32 cellular contexts compared by ENCODE assay signal in genomic region chr2:215702116-215702905, GRCh38.
A peak's percentile ranks its signal among the peaks of the same experiment; 100 is the strongest.
DNase-seq lines count a peak whose midpoint lies in the region; ATAC-seq, FAIRE-seq and TF ChIP-seq lines count a peak whose summit lies in the region.
"Had no signal": no experiment of that assay in that cellular context is flagged by ENCODE, and none has a peak within 500 bp of the region (broad histone marks: within the 10 kb centered on the region; RNA-seq: fewer than 3 reads in every experiment).

No MANE protein-coding gene starts in this region.

- no peak overlapping the region for H3K4me3 ChIP-seq in A549
- no peak overlapping the region for H3K4me3 ChIP-seq in astrocyte (ENCODE audit: insufficient read depth, low read depth, low read length)
- no peak overlapping the region for H3K4me3 ChIP-seq in neural progenitor cell
- H3K4me3 ChIP-seq: breast epithelium, K562, pancreas, right atrium auricular region, suprapubic skin had no signal

- DNase-seq in A549 (ENCODE audit: low read depth in 1 of 2, low spot score in 1 of 2) (peak in 1 of 2 experiments; percentile 25), CD14-positive monocyte (ENCODE audit: low spot score) (no peak), astrocyte (ENCODE audit: low read depth) (no peak), neural progenitor cell (ENCODE audit: low spot score) (no peak)
- DNase-seq in activated CD4-positive, alpha-beta T cell treated with anti-CD3 and anti-CD28 coated beads for 48 hours, result no peak
- no peak for DNase-seq in activated T-helper 1 cell treated with anti-CD3 and anti-CD28 coated beads, Interleukin-12 subunit alpha, Interleukin-12 subunit beta, Interleukin-2, Interleukin-4 antibody, amounts not matched to agents 30 ng/mL and 10 ng/mL and 1 ng/mL, durations not matched to agents 14 hours and 24 hours and 36 hours (ENCODE audit: low spot score)
- DNase-seq: activated CD4-positive, alpha-beta memory T cell treated with anti-CD3 and anti-CD28 coated beads, Interleukin-2, amount 10 ng/mL, durations not matched to agents 7 days and 5 days; activated CD8-positive, alpha-beta memory T cell treated with anti-CD3 and anti-CD28 coated beads, Interleukin-2, amount 50 U/mL, for 48 hours; activated naive CD4-positive, alpha-beta T cell treated with anti-CD3 and anti-CD28 coated beads, Interleukin-2, amount 50 U/mL, for 16 hours; amygdala; CD4-positive, CD25-positive, alpha-beta regulatory T cell; effector CD4-positive, alpha-beta T cell; GDM1; H7; NCI-H1105 treated with DMSO at 0.1 percent for 48 hours; NCI-H2029 treated with DMSO at 0.1 percent for 48 hours; NCI-H69; pancreas; stimulated activated CD4-positive, alpha-beta T cell treated with anti-CD3 and anti-CD28 coated beads, Interleukin-12 subunit alpha, Interleukin-12 subunit beta, amount 100 ng/mL, for 4 hours; stimulated activated CD4-positive, alpha-beta T cell treated with anti-CD3 and anti-CD28 coated beads, Interleukin-4, amount 100 ng/mL, for 1 hour; T-cell had no signal

- H3K9ac ChIP-seq in astrocyte (ENCODE audit: low read length), result no peak overlapping the region
- H3K9ac ChIP-seq in neural progenitor cell, result no peak overlapping the region

- intact Hi-C loops in CD14-positive monocyte (cut with micrococcal nuclease), result no loop called here
- intact Hi-C loops in activated T-helper 1 cell treated with anti-CD3 and anti-CD28 coated beads, Interleukin-12 subunit alpha, Interleukin-12 subunit beta, Interleukin-2, Interleukin-4 antibody, amounts not matched to agents 30 ng/mL and 10 ng/mL and 1 ng/mL, durations not matched to agents 14 hours and 24 hours and 36 hours (cut with micrococcal nuclease), result no loop called here

- no peaks in the 10 kb centered on the region for H3F3A ChIP-seq in neural progenitor cell (ENCODE audit: low read depth)

- no peaks in the 10 kb centered on the region for H3K79me2 ChIP-seq in astrocyte (ENCODE audit: insufficient read depth, low read length)
- H3K79me2 ChIP-seq in neural progenitor cell (ENCODE audit: low read depth), result no peaks in the 10 kb centered on the region

- H3K36me3 ChIP-seq in astrocyte (ENCODE audit: insufficient read depth, low read length) (no peaks in the 10 kb centered on the region), neural progenitor cell (no peaks in the 10 kb centered on the region)
- H3K36me3 ChIP-seq: breast epithelium, pancreas, right atrium auricular region, suprapubic skin had no signal

- CTCF ChIA-PET in A549 (lab: Yijun Ruan, JAX), result no interaction called here

- no peak overlapping the region for H3K4me2 ChIP-seq in A549
- no peak overlapping the region for H3K4me2 ChIP-seq in astrocyte (ENCODE audit: low read length)
- H3K4me2 ChIP-seq in neural progenitor cell, result no peak overlapping the region

- H3K27me3 ChIP-seq in astrocyte (ENCODE audit: insufficient read depth, low read length), result no peaks in the 10 kb centered on the region
- no peaks in the 10 kb centered on the region for H3K27me3 ChIP-seq in neural progenitor cell
- H3K27me3 ChIP-seq: breast epithelium, pancreas, right atrium auricular region, suprapubic skin had no signal

- H3K36me3 Mint-ChIP-seq in CD14-positive monocyte (no peaks in the 10 kb centered on the region), astrocyte (ENCODE audit: low read depth, unreplicated experiment) (no peaks in the 10 kb centered on the region), neural progenitor cell (peaks cover 4% of the 10 kb centered on the region)
- H3K36me3 Mint-ChIP-seq in activated T-helper 1 cell treated with anti-CD3 and anti-CD28 coated beads, Interleukin-12 subunit alpha, Interleukin-12 subunit beta, Interleukin-2, Interleukin-4 antibody, amounts not matched to agents 30 ng/mL and 10 ng/mL and 1 ng/mL, durations not matched to agents 14 hours and 24 hours and 36 hours (ENCODE audit: low read depth), result no peaks in the 10 kb centered on the region
- H3K36me3 Mint-ChIP-seq: CD4-positive, CD25-positive, alpha-beta regulatory T cell; natural killer cell treated with Interleukin-12 subunit alpha and Interleukin-12 subunit beta and Interleukin-15 and Interleukin-18, amount 100 ng/mL, for 72 hours; stimulated activated effector memory CD8-positive, alpha-beta T cell treated with anti-CD3 and anti-CD28 coated beads, Interleukin-12 subunit alpha, Interleukin-12 subunit beta, amount 100 ng/mL, for 72 hours; T-cell had no signal

- WGBS in A549 (ENCODE audit: missing lambda C conversion rate), result 66% methylated on average over 7 of the region's 7 CpGs

- H3K27ac Mint-ChIP-seq in CD14-positive monocyte (peak overlapping the region in 5 of 7 donors; percentile 65 to 97 (median 95)), astrocyte (ENCODE audit: unreplicated experiment) (peak overlapping the region; percentile 12), neural progenitor cell (peak overlapping the region; percentile 13)
- no peak overlapping the region for H3K27ac Mint-ChIP-seq in activated T-helper 1 cell treated with anti-CD3 and anti-CD28 coated beads, Interleukin-12 subunit alpha, Interleukin-12 subunit beta, Interleukin-2, Interleukin-4 antibody, amounts not matched to agents 30 ng/mL and 10 ng/mL and 1 ng/mL, durations not matched to agents 14 hours and 24 hours and 36 hours
- H3K27ac Mint-ChIP-seq: activated CD4-positive, alpha-beta memory T cell treated with anti-CD3 and anti-CD28 coated beads, Interleukin-2, amount 10 ng/mL, durations not matched to agents 7 days and 5 days; activated T-helper 17 cell treated with anti-CD3 and anti-CD28 coated beads, Interleukin-2, amount 50 U/mL, for 72 hours; CD4-positive, CD25-positive, alpha-beta regulatory T cell; natural killer cell treated with Interleukin-12 subunit alpha and Interleukin-12 subunit beta and Interleukin-15 and Interleukin-18, amount 100 ng/mL, for 72 hours; stimulated activated effector memory CD8-positive, alpha-beta T cell treated with anti-CD3 and anti-CD28 coated beads, Interleukin-12 subunit alpha, Interleukin-12 subunit beta, amount 100 ng/mL, for 72 hours; T-cell had no signal

- H3K9me3 Mint-ChIP-seq in CD14-positive monocyte (peaks cover 0 to 7% (median 4%) of the 10 kb centered on the region in 7 donors), astrocyte (ENCODE audit: unreplicated experiment) (peaks cover 7% of the 10 kb centered on the region), neural progenitor cell (peaks cover 16% of the 10 kb centered on the region)
- H3K9me3 Mint-ChIP-seq in activated T-helper 1 cell treated with anti-CD3 and anti-CD28 coated beads, Interleukin-12 subunit alpha, Interleukin-12 subunit beta, Interleukin-2, Interleukin-4 antibody, amounts not matched to agents 30 ng/mL and 10 ng/mL and 1 ng/mL, durations not matched to agents 14 hours and 24 hours and 36 hours, result no peaks in the 10 kb centered on the region
- H3K9me3 Mint-ChIP-seq: activated CD4-positive, alpha-beta memory T cell treated with anti-CD3 and anti-CD28 coated beads, Interleukin-2, amount 10 ng/mL, durations not matched to agents 7 days and 5 days; activated T-helper 17 cell treated with anti-CD3 and anti-CD28 coated beads, Interleukin-2, amount 50 U/mL, for 72 hours; natural killer cell treated with Interleukin-12 subunit alpha and Interleukin-12 subunit beta and Interleukin-15 and Interleukin-18, amount 100 ng/mL, for 72 hours had no signal

- no peak for TF ChIP-seq EP300 in A549 (IDR thresholded peaks at IDR 0.05)

- FAIRE-seq in A549 (lab: Jason Lieb, UNC) (no peak), astrocyte (lab: Jason Lieb, UNC) (no peak)
- FAIRE-seq: GM19239, K562, keratinocyte, pancreas, urothelium cell line had no signal

- peak overlapping the region; percentile 8 to 76; a peak in 3 of 6 replicates for H3K27ac ChIP-seq in A549
- H3K27ac ChIP-seq in astrocyte (ENCODE audit: low read depth, low read length), result peak overlapping the region; percentile 82
- no peak overlapping the region for H3K27ac ChIP-seq in neural progenitor cell
- H3K27ac ChIP-seq: breast epithelium, pancreas, right atrium auricular region, suprapubic skin had no signal

- H3K4me3 Mint-ChIP-seq in CD14-positive monocyte (no peak overlapping the region), astrocyte (ENCODE audit: unreplicated experiment) (no peak overlapping the region), neural progenitor cell (no peak overlapping the region)
- H3K4me3 Mint-ChIP-seq in activated T-helper 1 cell treated with anti-CD3 and anti-CD28 coated beads, Interleukin-12 subunit alpha, Interleukin-12 subunit beta, Interleukin-2, Interleukin-4 antibody, amounts not matched to agents 30 ng/mL and 10 ng/mL and 1 ng/mL, durations not matched to agents 14 hours and 24 hours and 36 hours, result no peak overlapping the region
- H3K4me3 Mint-ChIP-seq: activated CD4-positive, alpha-beta memory T cell treated with anti-CD3 and anti-CD28 coated beads, Interleukin-2, amount 10 ng/mL, durations not matched to agents 7 days and 5 days; activated T-helper 17 cell treated with anti-CD3 and anti-CD28 coated beads, Interleukin-2, amount 50 U/mL, for 72 hours; CD4-positive, CD25-positive, alpha-beta regulatory T cell; natural killer cell treated with Interleukin-12 subunit alpha and Interleukin-12 subunit beta and Interleukin-15 and Interleukin-18, amount 100 ng/mL, for 72 hours; stimulated activated effector memory CD8-positive, alpha-beta T cell treated with anti-CD3 and anti-CD28 coated beads, Interleukin-12 subunit alpha, Interleukin-12 subunit beta, amount 100 ng/mL, for 72 hours; T-cell had no signal

- TF ChIP-seq CTCF in A549 (IDR thresholded peaks at IDR 0.05) (no peak), CD14-positive monocyte (IDR thresholded peaks at IDR 0.05) (no peak), astrocyte (IDR thresholded peaks at IDR 0.05; ENCODE audit: insufficient read depth, low read depth, low read length) (no peak), neural progenitor cell (IDR thresholded peaks at IDR 0.05) (no peak)

- H3K27me3 Mint-ChIP-seq in CD14-positive monocyte (ENCODE audit: low read depth in 3 of 3) (peaks cover 0 to 2% (median 2%) of the 10 kb centered on the region in 3 donors), astrocyte (ENCODE audit: low read depth, unreplicated experiment) (no peaks in the 10 kb centered on the region), neural progenitor cell (ENCODE audit: insufficient read depth, low read depth) (no peaks in the 10 kb centered on the region)
- H3K27me3 Mint-ChIP-seq in activated T-helper 1 cell treated with anti-CD3 and anti-CD28 coated beads, Interleukin-12 subunit alpha, Interleukin-12 subunit beta, Interleukin-2, Interleukin-4 antibody, amounts not matched to agents 30 ng/mL and 10 ng/mL and 1 ng/mL, durations not matched to agents 14 hours and 24 hours and 36 hours (ENCODE audit: insufficient read depth), result no peaks in the 10 kb centered on the region
- H3K27me3 Mint-ChIP-seq: activated CD4-positive, alpha-beta memory T cell treated with anti-CD3 and anti-CD28 coated beads, Interleukin-2, amount 10 ng/mL, durations not matched to agents 7 days and 5 days; activated T-helper 17 cell treated with anti-CD3 and anti-CD28 coated beads, Interleukin-2, amount 50 U/mL, for 72 hours; CD4-positive, CD25-positive, alpha-beta regulatory T cell had no signal

- no peak for TF ChIP-seq RAD21 in A549 (conservative IDR thresholded peaks at IDR 0.05 in 1 of 2, IDR thresholded peaks at IDR 0.05 in 1 of 2)

- POLR2A ChIA-PET in A549 (lab: Yijun Ruan, JAX), result no interaction called here

- H3K9me3 ChIP-seq in A549, result peaks cover 17% of the 10 kb centered on the region
- no peaks in the 10 kb centered on the region for H3K9me3 ChIP-seq in astrocyte (ENCODE audit: insufficient read depth, low read depth, low read length)
- H3K9me3 ChIP-seq in neural progenitor cell (ENCODE audit: low read depth), result no peaks in the 10 kb centered on the region
- H3K9me3 ChIP-seq: breast epithelium, pancreas, suprapubic skin had no signal

- ATAC-seq in A549 (peak in 1 of 2 experiments; percentile 36; a peak in 3 of 6 replicates), HG03571 (IDR thresholded peaks at IDR 0.05; ENCODE audit: unreplicated experiment) (no peak)
- ATAC-seq: activated T-helper 17 cell treated with anti-CD3 and anti-CD28 coated beads, Interleukin-2, amount 50 U/mL, for 72 hours; K562; natural killer cell treated with Interleukin-12 subunit alpha and Interleukin-12 subunit beta and Interleukin-15 and Interleukin-18, amount 100 ng/mL, for 72 hours; pancreas; stimulated activated effector memory CD8-positive, alpha-beta T cell treated with anti-CD3 and anti-CD28 coated beads, Interleukin-12 subunit alpha, Interleukin-12 subunit beta, amount 100 ng/mL, for 72 hours; T-cell had no signal

- H3K4me1 ChIP-seq in A549, result peaks cover 37% of the 10 kb centered on the region
- H3K4me1 ChIP-seq in astrocyte (ENCODE audit: insufficient read depth, low read length), result peaks cover 20% of the 10 kb centered on the region
- peaks cover 6% of the 10 kb centered on the region for H3K4me1 ChIP-seq in neural progenitor cell
- H3K4me1 ChIP-seq: breast epithelium, pancreas, suprapubic skin had no signal

- H4K20me1 ChIP-seq in astrocyte (ENCODE audit: insufficient read depth, low read length) (no peaks in the 10 kb centered on the region), neural progenitor cell (ENCODE audit: low read depth) (no peaks in the 10 kb centered on the region)

- TF ChIP-seq POLR2A in A549 (IDR thresholded peaks at IDR 0.05; ENCODE audit: low read length), result no peak

- peaks cover 47% of the 10 kb centered on the region for H3K4me1 Mint-ChIP-seq in CD14-positive monocyte
- H3K4me1 Mint-ChIP-seq in astrocyte (ENCODE audit: low read depth, unreplicated experiment), result peaks cover 37% of the 10 kb centered on the region
- H3K4me1 Mint-ChIP-seq in neural progenitor cell, result peaks cover 12% of the 10 kb centered on the region
- no peaks in the 10 kb centered on the region for H3K4me1 Mint-ChIP-seq in activated T-helper 1 cell treated with anti-CD3 and anti-CD28 coated beads, Interleukin-12 subunit alpha, Interleukin-12 subunit beta, Interleukin-2, Interleukin-4 antibody, amounts not matched to agents 30 ng/mL and 10 ng/mL and 1 ng/mL, durations not matched to agents 14 hours and 24 hours and 36 hours (ENCODE audit: low read depth)
- H3K4me1 Mint-ChIP-seq: activated CD4-positive, alpha-beta memory T cell treated with anti-CD3 and anti-CD28 coated beads, Interleukin-2, amount 10 ng/mL, durations not matched to agents 7 days and 5 days; activated T-helper 17 cell treated with anti-CD3 and anti-CD28 coated beads, Interleukin-2, amount 50 U/mL, for 72 hours; CD4-positive, CD25-positive, alpha-beta regulatory T cell; stimulated activated effector memory CD8-positive, alpha-beta T cell treated with anti-CD3 and anti-CD28 coated beads, Interleukin-12 subunit alpha, Interleukin-12 subunit beta, amount 100 ng/mL, for 72 hours; T-cell had no signal

- no peak overlapping the region for H2AFZ ChIP-seq in astrocyte (ENCODE audit: low read depth, low read length)
- no peak overlapping the region for H2AFZ ChIP-seq in neural progenitor cell (replicated peaks)
